Comparison of ENCODE assay signal across 1 cellular context in the genomic region with DNA sequence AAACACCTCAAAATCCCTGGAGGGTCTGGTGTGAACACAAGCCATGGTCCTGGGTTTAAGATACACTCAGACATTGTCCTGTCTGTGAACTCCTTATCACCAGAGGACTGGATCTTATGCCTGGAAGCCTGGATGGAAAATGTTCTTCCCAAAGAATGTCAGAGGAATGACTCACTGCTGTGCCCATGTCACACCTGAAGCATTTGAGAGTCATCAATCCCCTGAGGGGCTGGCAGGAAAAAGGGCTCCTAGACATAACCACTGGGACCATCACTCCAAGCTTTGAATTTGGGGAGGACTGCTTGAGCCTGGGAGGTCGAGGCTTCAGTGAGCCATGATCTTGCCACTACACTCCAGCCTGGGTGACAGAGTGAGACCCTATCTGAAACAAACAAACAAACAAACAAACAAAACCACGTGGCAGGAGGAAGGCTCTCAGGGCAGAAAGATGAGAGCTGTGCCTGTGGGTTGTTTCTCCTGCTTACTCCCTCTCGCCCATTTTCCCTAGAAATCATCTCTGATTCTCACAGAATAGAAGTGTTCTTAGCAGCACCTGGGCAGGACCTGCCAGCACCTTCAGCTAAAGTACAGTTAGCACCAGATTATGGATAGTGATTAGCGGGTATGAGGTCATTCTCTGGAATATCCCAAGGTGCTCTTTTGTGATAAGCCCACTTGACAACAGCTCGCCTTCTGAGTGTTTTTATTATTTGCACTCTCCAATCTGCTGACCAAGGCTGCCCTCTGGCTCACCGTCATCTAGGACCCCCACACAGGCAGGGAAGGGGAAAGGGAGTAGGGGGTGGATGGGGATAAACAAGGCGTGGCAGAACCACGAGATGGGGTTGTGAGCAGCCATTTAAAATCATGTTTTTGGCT.
TF ChIP-seq lines count a peak whose summit lies in the region.

No MANE protein-coding gene starts in this region.

TF ChIP-seq in K562, 482 proteins besides CTCF, POLR2A, EP300 and RAD21 (continues in another document):
- TF ChIP-seq, protein P1, sequence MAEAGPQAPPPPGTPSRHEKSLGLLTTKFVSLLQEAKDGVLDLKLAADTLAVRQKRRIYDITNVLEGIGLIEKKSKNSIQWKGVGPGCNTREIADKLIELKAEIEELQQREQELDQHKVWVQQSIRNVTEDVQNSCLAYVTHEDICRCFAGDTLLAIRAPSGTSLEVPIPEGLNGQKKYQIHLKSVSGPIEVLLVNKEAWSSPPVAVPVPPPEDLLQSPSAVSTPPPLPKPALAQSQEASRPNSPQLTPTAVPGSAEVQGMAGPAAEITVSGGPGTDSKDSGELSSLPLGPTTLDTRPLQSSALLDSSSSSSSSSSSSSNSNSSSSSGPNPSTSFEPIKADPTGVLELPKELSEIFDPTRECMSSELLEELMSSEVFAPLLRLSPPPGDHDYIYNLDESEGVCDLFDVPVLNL (CRISPR knock-in tag; IDR thresholded peaks at IDR 0.05; ENCODE audit: low read depth) = no peak
- TF ChIP-seq, protein P2, sequence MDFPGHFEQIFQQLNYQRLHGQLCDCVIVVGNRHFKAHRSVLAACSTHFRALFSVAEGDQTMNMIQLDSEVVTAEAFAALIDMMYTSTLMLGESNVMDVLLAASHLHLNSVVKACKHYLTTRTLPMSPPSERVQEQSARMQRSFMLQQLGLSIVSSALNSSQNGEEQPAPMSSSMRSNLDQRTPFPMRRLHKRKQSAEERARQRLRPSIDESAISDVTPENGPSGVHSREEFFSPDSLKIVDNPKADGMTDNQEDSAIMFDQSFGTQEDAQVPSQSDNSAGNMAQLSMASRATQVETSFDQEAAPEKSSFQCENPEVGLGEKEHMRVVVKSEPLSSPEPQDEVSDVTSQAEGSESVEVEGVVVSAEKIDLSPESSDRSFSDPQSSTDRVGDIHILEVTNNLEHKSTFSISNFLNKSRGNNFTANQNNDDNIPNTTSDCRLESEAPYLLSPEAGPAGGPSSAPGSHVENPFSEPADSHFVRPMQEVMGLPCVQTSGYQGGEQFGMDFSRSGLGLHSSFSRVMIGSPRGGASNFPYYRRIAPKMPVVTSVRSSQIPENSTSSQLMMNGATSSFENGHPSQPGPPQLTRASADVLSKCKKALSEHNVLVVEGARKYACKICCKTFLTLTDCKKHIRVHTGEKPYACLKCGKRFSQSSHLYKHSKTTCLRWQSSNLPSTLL (IDR thresholded peaks at IDR 0.05) = no peak
- TF ChIP-seq, protein P3, sequence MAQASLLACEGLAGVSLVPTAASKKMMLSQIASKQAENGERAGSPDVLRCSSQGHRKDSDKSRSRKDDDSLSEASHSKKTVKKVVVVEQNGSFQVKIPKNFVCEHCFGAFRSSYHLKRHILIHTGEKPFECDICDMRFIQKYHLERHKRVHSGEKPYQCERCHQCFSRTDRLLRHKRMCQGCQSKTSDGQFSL (CRISPR knock-in tag; IDR thresholded peaks at IDR 0.05) = peak; percentile 59; the same call in 1 of the 2 replicates
- TF ChIP-seq, protein P3 (tag; IDR thresholded peaks at IDR 0.05) = no peak
- no peak for TF ChIP-seq KDM4B (IDR thresholded peaks at IDR 0.05; ENCODE audit: borderline replicate concordance in 2 of 2, low read depth in 1 of 2)
- TF ChIP-seq, protein P4, sequence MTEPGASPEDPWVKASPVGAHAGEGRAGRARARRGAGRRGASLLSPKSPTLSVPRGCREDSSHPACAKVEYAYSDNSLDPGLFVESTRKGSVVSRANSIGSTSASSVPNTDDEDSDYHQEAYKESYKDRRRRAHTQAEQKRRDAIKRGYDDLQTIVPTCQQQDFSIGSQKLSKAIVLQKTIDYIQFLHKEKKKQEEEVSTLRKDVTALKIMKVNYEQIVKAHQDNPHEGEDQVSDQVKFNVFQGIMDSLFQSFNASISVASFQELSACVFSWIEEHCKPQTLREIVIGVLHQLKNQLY (CRISPR knock-in tag; conservative IDR thresholded peaks at IDR 0.05) = no peak
- no peak for TF ChIP-seq ZNF764 (CRISPR knock-in tag; IDR thresholded peaks at IDR 0.05; ENCODE audit: low read depth)
- 0 out of 2 replicates have a peak, but pooled peaks have one; percentile 33 for TF ChIP-seq KAT7 (CRISPR knock-in tag; IDR thresholded peaks at IDR 0.05; ENCODE audit: borderline replicate concordance)
- TF ChIP-seq ZNF41 (CRISPR knock-in tag; conservative IDR thresholded peaks at IDR 0.05) = no peak
- TF ChIP-seq ATF2 (CRISPR knock-in tag; IDR thresholded peaks at IDR 0.05) = 0 out of 2 replicates have a peak, but pooled peaks have one; percentile 49
- TF ChIP-seq GABPA (tag; conservative IDR thresholded peaks at IDR 0.05; ENCODE audit: low read depth) = no peak
- TF ChIP-seq NFIC (IDR thresholded peaks at IDR 0.05) = peak; percentile 44
- TF ChIP-seq ZNF165 (CRISPR knock-in tag; IDR thresholded peaks at IDR 0.05; ENCODE audit: borderline replicate concordance) = no peak
- no peak for TF ChIP-seq ZNF354B (CRISPR knock-in tag; IDR thresholded peaks at IDR 0.05)
- no peak for TF ChIP-seq SAFB (IDR thresholded peaks at IDR 0.05; ENCODE audit: borderline replicate concordance, low read depth, low read length)
- TF ChIP-seq, protein P5, sequence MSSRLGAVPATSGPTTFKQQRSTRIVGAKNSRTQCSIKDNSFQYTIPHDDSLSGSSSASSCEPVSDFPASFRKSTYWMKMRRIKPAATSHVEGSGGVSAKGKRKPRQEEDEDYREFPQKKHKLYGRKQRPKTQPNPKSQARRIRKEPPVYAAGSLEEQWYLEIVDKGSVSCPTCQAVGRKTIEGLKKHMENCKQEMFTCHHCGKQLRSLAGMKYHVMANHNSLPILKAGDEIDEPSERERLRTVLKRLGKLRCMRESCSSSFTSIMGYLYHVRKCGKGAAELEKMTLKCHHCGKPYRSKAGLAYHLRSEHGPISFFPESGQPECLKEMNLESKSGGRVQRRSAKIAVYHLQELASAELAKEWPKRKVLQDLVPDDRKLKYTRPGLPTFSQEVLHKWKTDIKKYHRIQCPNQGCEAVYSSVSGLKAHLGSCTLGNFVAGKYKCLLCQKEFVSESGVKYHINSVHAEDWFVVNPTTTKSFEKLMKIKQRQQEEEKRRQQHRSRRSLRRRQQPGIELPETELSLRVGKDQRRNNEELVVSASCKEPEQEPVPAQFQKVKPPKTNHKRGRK (tag; IDR thresholded peaks at IDR 0.05) = no peak
- TF ChIP-seq SMARCB1 (IDR thresholded peaks at IDR 0.05; ENCODE audit: insufficient read length, low read depth) = peak; percentile 26
- no peak for TF ChIP-seq ZNF316 (IDR thresholded peaks at IDR 0.05)
- no peak for TF ChIP-seq TAF7 (tag; IDR thresholded peaks at IDR 0.05)
- peak; percentile 76 for TF ChIP-seq CREM (IDR thresholded peaks at IDR 0.05; ENCODE audit: low read depth)
- no peak for TF ChIP-seq NFATC3 (IDR thresholded peaks at IDR 0.05)
- no peak for TF ChIP-seq ARID3B (CRISPR knock-in tag; IDR thresholded peaks at IDR 0.05; ENCODE audit: borderline replicate concordance)
- TF ChIP-seq ESRRB (CRISPR knock-in tag; IDR thresholded peaks at IDR 0.05; ENCODE audit: borderline replicate concordance) = no peak
- TF ChIP-seq ZC3H4 (CRISPR knock-in tag; IDR thresholded peaks at IDR 0.05; ENCODE audit: borderline replicate concordance) = no peak
- no peak for TF ChIP-seq SAP30 (IDR thresholded peaks at IDR 0.05; ENCODE audit: borderline replicate concordance, insufficient read depth, low read depth, low read length, poor library complexity, severe bottlenecking)
- 0 out of 2 replicates have a peak, but pooled peaks have one; percentile 22 for TF ChIP-seq ESRRA (IDR thresholded peaks at IDR 0.05; ENCODE audit: borderline replicate concordance, low read depth)
- TF ChIP-seq ZNF280B (CRISPR knock-in tag; IDR thresholded peaks at IDR 0.05) = no peak
- no peak for TF ChIP-seq ZNF780A (CRISPR knock-in tag; IDR thresholded peaks at IDR 0.05)
- no peak for TF ChIP-seq ZNF324 (CRISPR knock-in tag; IDR thresholded peaks at IDR 0.05)
- peak; percentile 76 for TF ChIP-seq FOSL1 (tag; conservative IDR thresholded peaks at IDR 0.05)
- TF ChIP-seq TFAM (CRISPR knock-in tag; conservative IDR thresholded peaks at IDR 0.05) = no peak
- TF ChIP-seq, protein P6, sequence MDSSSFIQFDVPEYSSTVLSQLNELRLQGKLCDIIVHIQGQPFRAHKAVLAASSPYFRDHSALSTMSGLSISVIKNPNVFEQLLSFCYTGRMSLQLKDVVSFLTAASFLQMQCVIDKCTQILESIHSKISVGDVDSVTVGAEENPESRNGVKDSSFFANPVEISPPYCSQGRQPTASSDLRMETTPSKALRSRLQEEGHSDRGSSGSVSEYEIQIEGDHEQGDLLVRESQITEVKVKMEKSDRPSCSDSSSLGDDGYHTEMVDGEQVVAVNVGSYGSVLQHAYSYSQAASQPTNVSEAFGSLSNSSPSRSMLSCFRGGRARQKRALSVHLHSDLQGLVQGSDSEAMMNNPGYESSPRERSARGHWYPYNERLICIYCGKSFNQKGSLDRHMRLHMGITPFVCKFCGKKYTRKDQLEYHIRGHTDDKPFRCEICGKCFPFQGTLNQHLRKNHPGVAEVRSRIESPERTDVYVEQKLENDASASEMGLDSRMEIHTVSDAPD (CRISPR knock-in tag; IDR thresholded peaks at IDR 0.05) = no peak
- TF ChIP-seq KLF13 (tag; IDR thresholded peaks at IDR 0.05; ENCODE audit: borderline replicate concordance, low read depth) = no peak
- TF ChIP-seq KHSRP (IDR thresholded peaks at IDR 0.05) = peak; percentile 45; the same call in 1 of the 2 replicates
- TF ChIP-seq SNRNP70 (optimal IDR thresholded peaks at IDR 0.05; ENCODE audit: low read depth, low read length) = no peak
- 0 out of 2 replicates have a peak, but pooled peaks have one; percentile 50 for TF ChIP-seq ZNF584 (CRISPR knock-in tag; IDR thresholded peaks at IDR 0.05; ENCODE audit: low read depth)
- TF ChIP-seq POLR2B (IDR thresholded peaks at IDR 0.05; ENCODE audit: low read depth, partially characterized antibody) = peak; percentile 30
- TF ChIP-seq HLTF (IDR thresholded peaks at IDR 0.05) = no peak
- TF ChIP-seq CHD4 (IDR thresholded peaks at IDR 0.05; ENCODE audit: insufficient read depth, insufficient replicate concordance, low read depth, low read length, poor library complexity, severe bottlenecking) = no peak
- no peak for TF ChIP-seq EGR1 (conservative IDR thresholded peaks at IDR 0.05)
- no peak for TF ChIP-seq HIVEP1 (CRISPR knock-in tag; IDR thresholded peaks at IDR 0.05)
- no peak for TF ChIP-seq PBX2 (CRISPR knock-in tag; IDR thresholded peaks at IDR 0.05; ENCODE audit: low read depth)
- TF ChIP-seq PBX2 (tag; conservative IDR thresholded peaks at IDR 0.05; ENCODE audit: low read depth) = no peak
- no peak for TF ChIP-seq POU5F1 (IDR thresholded peaks at IDR 0.05; ENCODE audit: borderline replicate concordance, low read depth, low read length, partially characterized antibody)
- TF ChIP-seq RBM22 (IDR thresholded peaks at IDR 0.05; ENCODE audit: low read depth, low read length, poor library complexity, severe bottlenecking) = no peak
